ENCODE assay signal across 7 cellular contexts in genomic region chr7:94157694-94158306, GRCh38.
A peak's percentile ranks its signal among the peaks of the same experiment; 100 is the strongest.
DNase-seq lines count a peak whose midpoint lies in the region; ATAC-seq, FAIRE-seq and TF ChIP-seq lines count a peak whose summit lies in the region.
"Not testable (repeated sequence)": the region's sequence is repeated elsewhere in the genome, so short reads cannot be mapped to it uniquely, and the experiment has no call there.

No MANE protein-coding gene starts in this region.

- dilution Hi-C loops in endothelial cell of umbilical vein (cut with MboI; ENCODE audit: extremely low pct_ligation_motif_present, low sequenced_read_pairs) = not testable (repeated sequence)

- not testable (repeated sequence) for H3K4me2 ChIP-seq in endothelial cell of umbilical vein (ENCODE audit: insufficient read depth, low read length); HepG2 (ENCODE audit: low read depth, low read length)

- TF ChIP-seq POLR2A in endothelial cell of umbilical vein (IDR thresholded peaks at IDR 0.05; ENCODE audit: low read depth, low read length); HepG2 (IDR thresholded peaks at IDR 0.05; ENCODE audit: insufficient read depth in 1 of 2, low read depth in 2 of 2, low read length in 2 of 2): not testable (repeated sequence)

- not testable (repeated sequence) for H3K9me3 Mint-ChIP-seq in HFFc6

- peak overlapping the region; percentile 27 for H3K4me3 Mint-ChIP-seq in HFFc6

- in situ Hi-C loops in HepG2 (cut with HindIII; ENCODE audit: extremely low pct_ligation_motif_present, low pct_unique_long_range_greater_than_20kb) = not testable (repeated sequence)

- 48% methylated on average over 5 of the region's 5 CpGs for WGBS in HepG2 (ENCODE audit: low lambda C conversion rate)

- H3K27ac Mint-ChIP-seq in HFFc6 = peak overlapping the region; percentile 87

- DNase-seq in CMK (ENCODE audit: low read depth) = peak; percentile 64
- peak; percentile 38 for DNase-seq in HFFc6
- peak; percentile 80 for DNase-seq in NCI-H226
- peak; percentile 85 for DNase-seq in RPMI7951 (ENCODE audit: low read depth)
- DNase-seq in amniotic epithelial cell (ENCODE audit: low read depth) = peak; percentile 72
- peak; percentile 54 for DNase-seq in endothelial cell of umbilical vein (ENCODE audit: low read depth, low spot score)
- DNase-seq in HepG2 (ENCODE audit: low spot score) = not testable (repeated sequence)

- H3K9me1 ChIP-seq in endothelial cell of umbilical vein (replicated peaks; ENCODE audit: control insufficient read depth, extremely low read depth, insufficient read depth, low read length) = not testable (repeated sequence)

- H3K27ac ChIP-seq in endothelial cell of umbilical vein (ENCODE audit: insufficient read depth, low read depth, low read length) = peak overlapping the region; percentile 59
- H3K27ac ChIP-seq in HepG2 (ENCODE audit: extremely low read length, insufficient read depth, low read length) = not testable (repeated sequence)

- peak overlapping the region; percentile 76 for H2AFZ ChIP-seq in endothelial cell of umbilical vein (ENCODE audit: low read depth, low read length)
- H2AFZ ChIP-seq in HepG2 (ENCODE audit: low read length) = not testable (repeated sequence)

- not testable (repeated sequence) for H3K9me3 ChIP-seq in endothelial cell of umbilical vein (replicated peaks; ENCODE audit: control insufficient read depth, insufficient read depth, low read length); HepG2 (ENCODE audit: low read length)

- H3K27me3 ChIP-seq in endothelial cell of umbilical vein (ENCODE audit: control insufficient read depth in 2 of 2, insufficient read depth in 2 of 2, low read length in 2 of 2); HepG2 (ENCODE audit: control insufficient read depth in 1 of 2, insufficient read depth in 2 of 2, low read length in 2 of 2): not testable (repeated sequence)

- TF ChIP-seq CTCF in HFFc6 (IDR thresholded peaks at IDR 0.05); endothelial cell of umbilical vein (IDR thresholded peaks at IDR 0.05; ENCODE audit: extremely low read depth in 1 of 2, insufficient read depth in 1 of 2, low read depth in 1 of 2, low read length in 2 of 2); HepG2 (CRISPR knock-in tag; IDR thresholded peaks at IDR 0.05): not testable (repeated sequence)

- not testable (repeated sequence) for H3K9ac ChIP-seq in endothelial cell of umbilical vein (replicated peaks; ENCODE audit: extremely low read depth, insufficient read depth, low read length); HepG2 (ENCODE audit: insufficient read depth, low read depth, low read length)

- FAIRE-seq in endothelial cell of umbilical vein (lab: Jason Lieb, UNC); HepG2 (lab: Jason Lieb, UNC): not testable (repeated sequence)

- H3K4me3 ChIP-seq in endothelial cell of umbilical vein (replicated peaks in 1 of 3; ENCODE audit: insufficient read depth in 1 of 3, low read depth in 1 of 3, low read length in 3 of 3); HepG2 (replicated peaks in 1 of 3; ENCODE audit: insufficient read depth in 1 of 3, low read depth in 2 of 3, low read length in 3 of 3): not testable (repeated sequence)

- not testable (repeated sequence) for TF ChIP-seq EP300 in HepG2 (IDR thresholded peaks at IDR 0.05; ENCODE audit: low read depth in 2 of 2, low read length in 2 of 2); HepG2 (CRISPR knock-in tag; IDR thresholded peaks at IDR 0.05; ENCODE audit: borderline replicate concordance)

- H3K79me2 ChIP-seq in endothelial cell of umbilical vein (ENCODE audit: control insufficient read depth, insufficient read depth, low read length); HepG2 (ENCODE audit: insufficient read depth, low read length): not testable (repeated sequence)

- not testable (repeated sequence) for BruUV-seq in endothelial cell of umbilical vein (replicated peaks; lab: Mats Ljungman, UMichigan); HepG2 (replicated peaks; lab: Mats Ljungman, UMichigan)

- H3K4me1 ChIP-seq in endothelial cell of umbilical vein (ENCODE audit: control insufficient read depth, extremely low read depth, insufficient read depth, low read length); HepG2 (ENCODE audit: insufficient read depth, low read length): not testable (repeated sequence)

- POLR2A ChIA-PET in endothelial cell of umbilical vein (lab: Charles Lee); HepG2 (lab: Yijun Ruan, JAX): not testable (repeated sequence)

- not testable (repeated sequence) for ATAC-seq in HepG2

- CTCF ChIA-PET in endothelial cell of umbilical vein (lab: Charles Lee); HepG2 (lab: Yijun Ruan, JAX; ENCODE audit: low intra/inter-chr PET ratio, low total read pairs): not testable (repeated sequence)

- H4K20me1 ChIP-seq in endothelial cell of umbilical vein (replicated peaks; ENCODE audit: control insufficient read depth, extremely low read depth, insufficient read depth, low read length); HepG2 (ENCODE audit: insufficient read depth, low read length): not testable (repeated sequence)

- not testable (repeated sequence) for H3K36me3 Mint-ChIP-seq in HFFc6 (ENCODE audit: low read depth)

- not testable (repeated sequence) for H3K27me3 Mint-ChIP-seq in HFFc6 (ENCODE audit: insufficient read depth)

- intact Hi-C loops in endothelial cell of umbilical vein (cut with micrococcal nuclease); HepG2 (cut with micrococcal nuclease; ENCODE audit: unreplicated experiment): not testable (repeated sequence)

- not testable (repeated sequence) for H3K36me3 ChIP-seq in endothelial cell of umbilical vein (ENCODE audit: control insufficient read depth in 2 of 2, extremely low read depth in 1 of 2, insufficient read depth in 2 of 2, low read length in 2 of 2); HepG2 (replicated peaks in 1 of 2; ENCODE audit: control insufficient read depth in 1 of 2, insufficient read depth in 2 of 2, low read length in 2 of 2)

- peaks cover 42% of the 10 kb centered on the region for H3K4me1 Mint-ChIP-seq in HFFc6 (ENCODE audit: low read depth)

- TF ChIP-seq RAD21 in HepG2 (CRISPR knock-in tag; IDR thresholded peaks at IDR 0.05) = not testable (repeated sequence)

TF ChIP-seq in endothelial cell of umbilical vein, 7 proteins besides CTCF, POLR2A, EP300 and RAD21:
- TF ChIP-seq POLR2AphosphoS5 (IDR thresholded peaks at IDR 0.05; ENCODE audit: insufficient read depth, low read depth, low read length) (peak; percentile 85), FOS (IDR thresholded peaks at IDR 0.05; ENCODE audit: borderline replicate concordance, insufficient read depth, low read length) (peak; percentile 73), JUN (IDR thresholded peaks at IDR 0.05; ENCODE audit: borderline replicate concordance, insufficient read depth, insufficient read length, low read depth) (peak; percentile 13), GATA2 (IDR thresholded peaks at IDR 0.05; ENCODE audit: insufficient read depth, insufficient read length, low read depth, low read length) (peak; percentile 92)

TF ChIP-seq in HepG2, 621 proteins besides CTCF, POLR2A, EP300 and RAD21:
- TF ChIP-seq CEBPB (IDR thresholded peaks at IDR 0.05; ENCODE audit: borderline replicate concordance, low read depth, low read length) = 0 out of 2 replicates have a peak, but pooled peaks have one; percentile 4
